ENCODE assay signal across 10 cellular contexts in the genomic region with DNA sequence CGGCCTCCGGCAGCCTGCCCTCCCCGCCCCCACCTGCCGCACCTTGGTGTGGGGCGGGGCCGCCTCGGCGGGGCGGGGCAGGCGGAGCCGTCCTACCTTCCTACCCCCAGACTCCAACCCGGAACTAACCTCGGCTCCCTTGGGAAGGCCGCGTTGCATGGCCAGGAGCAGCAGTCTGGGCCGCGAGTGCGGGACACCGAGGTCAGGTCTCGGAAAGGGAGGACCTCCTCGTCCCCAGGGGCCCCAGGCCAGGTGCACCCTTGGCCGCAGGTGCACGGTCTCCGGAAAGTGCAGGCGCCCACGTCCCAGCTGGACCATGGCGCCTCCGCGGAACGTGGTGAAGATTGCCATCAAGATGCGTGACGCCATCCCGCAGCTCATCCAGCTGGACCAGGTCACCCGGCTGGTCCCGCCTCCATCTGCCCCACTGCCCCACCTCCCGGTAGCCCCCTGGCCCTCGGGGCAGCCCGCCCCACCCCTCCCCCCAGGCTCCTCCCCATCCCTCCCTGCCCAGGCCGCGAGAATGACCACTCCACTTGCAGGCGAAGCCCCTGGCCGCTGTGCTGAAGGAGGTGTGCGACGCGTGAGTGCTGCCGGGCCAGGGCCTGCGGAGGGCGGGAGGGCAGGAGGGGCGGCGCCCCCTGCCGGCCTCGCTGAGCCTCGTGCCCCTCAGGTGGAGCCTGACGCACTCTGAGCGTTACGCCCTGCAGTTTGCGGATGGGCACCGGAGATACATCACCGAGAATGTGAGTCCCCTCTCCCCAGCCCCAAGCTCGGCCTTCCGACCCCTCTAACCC. TPM values are rescaled to one million over a fixed set of nuclear protein-coding genes. Genes with fewer than 3 reads are reported as not detected.
DNase-seq lines count a peak whose midpoint lies in the region; ATAC-seq and TF ChIP-seq lines count a peak whose summit lies in the region.
"Had no signal": no experiment of that assay in that cellular context is flagged by ENCODE, and none has a peak within 500 bp of the region (broad histone marks: within the 10 kb centered on the region; RNA-seq: fewer than 3 reads in every experiment).

A gene with protein sequence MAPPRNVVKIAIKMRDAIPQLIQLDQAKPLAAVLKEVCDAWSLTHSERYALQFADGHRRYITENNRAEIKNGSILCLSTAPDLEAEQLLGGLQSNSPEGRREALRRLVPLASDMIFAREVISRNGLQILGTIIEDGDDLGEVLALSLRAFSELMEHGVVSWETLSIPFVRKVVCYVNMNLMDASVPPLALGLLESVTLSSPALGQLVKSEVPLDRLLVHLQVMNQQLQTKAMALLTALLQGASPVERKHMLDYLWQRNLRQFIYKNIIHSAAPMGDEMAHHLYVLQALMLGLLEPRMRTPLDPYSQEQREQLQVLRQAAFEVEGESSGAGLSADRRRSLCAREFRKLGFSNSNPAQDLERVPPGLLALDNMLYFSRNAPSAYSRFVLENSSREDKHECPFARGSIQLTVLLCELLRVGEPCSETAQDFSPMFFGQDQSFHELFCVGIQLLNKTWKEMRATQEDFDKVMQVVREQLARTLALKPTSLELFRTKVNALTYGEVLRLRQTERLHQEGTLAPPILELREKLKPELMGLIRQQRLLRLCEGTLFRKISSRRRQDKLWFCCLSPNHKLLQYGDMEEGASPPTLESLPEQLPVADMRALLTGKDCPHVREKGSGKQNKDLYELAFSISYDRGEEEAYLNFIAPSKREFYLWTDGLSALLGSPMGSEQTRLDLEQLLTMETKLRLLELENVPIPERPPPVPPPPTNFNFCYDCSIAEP (plus strand): TSS at position 121 of the 797 bp plus-strand sequence. CDS start 196 bp downstream, at position 317.

- peaks cover 9% of the 10 kb centered on the region for H3K36me3 Mint-ChIP-seq in neural crest cell (ENCODE audit: low read depth)

- H3K4me3 ChIP-seq in esophagus squamous epithelium (peak within 1 kb of the TSS; percentile 58 to 70 (median 63)), spleen (peak within 1 kb of the TSS in 1 of 8 donors; percentile 4)

- H3K36me3 ChIP-seq in esophagus squamous epithelium (peaks cover 61 to 84% (median 67%) of the 10 kb centered on the region in 3 donors), spleen (peaks cover 0 to 100% (median 90%) of the 10 kb centered on the region in 6 donors)

- H3K9me3 ChIP-seq in esophagus squamous epithelium: no peaks in the 10 kb centered on the region
- H3K9me3 ChIP-seq in spleen: no peaks in the 10 kb centered on the region

- peak in 2 of 4 donors; percentile 38 to 54 for TF ChIP-seq POLR2A in esophagus squamous epithelium (IDR thresholded peaks at IDR 0.05)
- TF ChIP-seq POLR2A in spleen (IDR thresholded peaks at IDR 0.05): no peak

- no peaks in the 10 kb centered on the region for H3K9me3 Mint-ChIP-seq in neural crest cell
- H3K9me3 Mint-ChIP-seq: activated naive CD4-positive, alpha-beta T cell treated with anti-CD3 and anti-CD28 coated beads for 36 hours had no signal

- peaks cover 8% of the 10 kb centered on the region for H3K4me1 Mint-ChIP-seq in neural crest cell

- ATAC-seq in GM21786 (IDR thresholded peaks at IDR 0.05; ENCODE audit: unreplicated experiment): no peak

- H3K4me1 ChIP-seq in esophagus squamous epithelium (peaks cover 11 to 56% (median 15%) of the 10 kb centered on the region in 3 donors), spleen (peaks cover under 1 to 58% (median 20%) of the 10 kb centered on the region in 6 donors)

- H3K4me3 Mint-ChIP-seq in neural crest cell: peak within 1 kb of the TSS; percentile 65
- H3K4me3 Mint-ChIP-seq: activated naive CD4-positive, alpha-beta T cell treated with anti-CD3 and anti-CD28 coated beads for 36 hours had no signal

- no peaks in the 10 kb centered on the region for H3K27me3 ChIP-seq in esophagus squamous epithelium
- no peaks in the 10 kb centered on the region for H3K27me3 ChIP-seq in spleen (replicated peaks in 1 of 7)

- no peaks in the 10 kb centered on the region for H3K27me3 Mint-ChIP-seq in neural crest cell (ENCODE audit: low read depth)

- H3K27ac ChIP-seq in esophagus squamous epithelium: peak within 1 kb of the TSS; percentile 82 to 93 (median 86)
- peak within 1 kb of the TSS in 2 of 8 donors; percentile 21 to 33 for H3K27ac ChIP-seq in spleen
- H3K27ac ChIP-seq: KMS-11 had no signal

- TF ChIP-seq CTCF in esophagus squamous epithelium (IDR thresholded peaks at IDR 0.05) (peak; percentile 18 to 69 (median 48)), neural crest cell (conservative IDR thresholded peaks at IDR 0.05) (peak; percentile 63), spleen (IDR thresholded peaks at IDR 0.05 in 8 of 11, conservative IDR thresholded peaks at IDR 0.05 in 3 of 11) (peak in 3 of 11 experiments; percentile 13 to 34 (median 22))

- intact Hi-C loops in esophagus squamous epithelium (cut with DNase I) (no loop called here), spleen (cut with DNase I; ENCODE audit: low total_unique reads) (no loop called here)

- 34 to 52% methylated on average over 3 to 15 of the region's 61 CpGs for WGBS in esophagus squamous epithelium, 2 donors
- WGBS in spleen, 5 donors: 68 to 87% (median 83%) methylated on average over 42 to 61 of the region's 61 CpGs

- DNase-seq in COLO668 (lab: John Stamatoyannopoulos, UW; ENCODE audit: unreplicated experiment): peak; percentile 71
- peak; percentile 68 for DNase-seq in NCI-H345 (lab: John Stamatoyannopoulos, UW)
- DNase-seq in esophagus squamous epithelium (lab: John Stamatoyannopoulos, UW): no peak
- no peak for DNase-seq in neural crest cell (ENCODE audit: low read depth, low spot score)
- DNase-seq in germinal center (ENCODE audit: low spot score): no peak
- no peak for DNase-seq in spleen
- DNase-seq in NOMO-1 (lab: John Stamatoyannopoulos, UW; ENCODE audit: unreplicated experiment in 2 of 2): no peak

- H3K27ac Mint-ChIP-seq in neural crest cell (ENCODE audit: unreplicated experiment): no peak within 1 kb of the TSS
- H3K27ac Mint-ChIP-seq: activated naive CD4-positive, alpha-beta T cell treated with anti-CD3 and anti-CD28 coated beads for 36 hours had no signal

RNA-seq across cellular contexts. Expression of the gene that starts here (rescaled TPM):
- total RNA-seq in esophagus squamous epithelium: 10 to 100 TPM; 30.1 to 35.9 (median 32.9) TPM
- 3.9 and 4.5 TPM in 2 replicates for total RNA-seq in neural crest cell
- 1 to 10 TPM; 2.8 to 4.7 (median 4.0) TPM for total RNA-seq in spleen
- 1 to 10 TPM; 4.2 to 8.7 (median 7.0) TPM for polyA plus RNA-seq in spleen

Comparison
In these comparisons a context has a peak if more than half of its experiments do, and no peak if none do; other contexts are left out.
1. DNase-seq: peak in COLO668 (single experiment) and NCI-H345 (single experiment); none in esophagus squamous epithelium (single experiment), neural crest cell (single experiment), germinal center (single experiment), spleen (single experiment) and NOMO-1 (0 of 2).